ENCODE assay signal across 2 cellular contexts in the genomic region with DNA sequence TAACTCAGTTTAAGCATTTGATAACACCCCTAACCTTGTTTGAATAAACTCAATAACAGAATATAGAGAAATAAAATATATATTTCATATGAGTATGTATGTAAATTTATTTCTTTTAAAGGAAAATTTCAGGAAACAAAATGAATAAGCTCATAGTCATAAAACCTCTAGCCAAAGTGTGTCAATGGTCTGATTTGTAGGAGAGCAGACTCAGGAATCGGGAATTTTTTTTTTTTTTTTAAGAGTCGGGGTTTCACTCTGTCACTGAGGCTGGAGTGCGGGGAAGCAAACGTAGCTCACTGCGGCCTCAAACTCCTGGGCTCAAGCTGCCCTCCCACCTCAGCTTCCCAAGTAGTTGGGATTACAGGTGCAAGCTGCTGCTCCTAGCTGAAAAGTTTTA.
TF ChIP-seq lines count a peak whose summit lies in the region.

No MANE protein-coding gene starts in this region.

TF ChIP-seq in SK-N-SH, 30 proteins besides CTCF, POLR2A, EP300 and RAD21:
- TF ChIP-seq, protein P1, sequence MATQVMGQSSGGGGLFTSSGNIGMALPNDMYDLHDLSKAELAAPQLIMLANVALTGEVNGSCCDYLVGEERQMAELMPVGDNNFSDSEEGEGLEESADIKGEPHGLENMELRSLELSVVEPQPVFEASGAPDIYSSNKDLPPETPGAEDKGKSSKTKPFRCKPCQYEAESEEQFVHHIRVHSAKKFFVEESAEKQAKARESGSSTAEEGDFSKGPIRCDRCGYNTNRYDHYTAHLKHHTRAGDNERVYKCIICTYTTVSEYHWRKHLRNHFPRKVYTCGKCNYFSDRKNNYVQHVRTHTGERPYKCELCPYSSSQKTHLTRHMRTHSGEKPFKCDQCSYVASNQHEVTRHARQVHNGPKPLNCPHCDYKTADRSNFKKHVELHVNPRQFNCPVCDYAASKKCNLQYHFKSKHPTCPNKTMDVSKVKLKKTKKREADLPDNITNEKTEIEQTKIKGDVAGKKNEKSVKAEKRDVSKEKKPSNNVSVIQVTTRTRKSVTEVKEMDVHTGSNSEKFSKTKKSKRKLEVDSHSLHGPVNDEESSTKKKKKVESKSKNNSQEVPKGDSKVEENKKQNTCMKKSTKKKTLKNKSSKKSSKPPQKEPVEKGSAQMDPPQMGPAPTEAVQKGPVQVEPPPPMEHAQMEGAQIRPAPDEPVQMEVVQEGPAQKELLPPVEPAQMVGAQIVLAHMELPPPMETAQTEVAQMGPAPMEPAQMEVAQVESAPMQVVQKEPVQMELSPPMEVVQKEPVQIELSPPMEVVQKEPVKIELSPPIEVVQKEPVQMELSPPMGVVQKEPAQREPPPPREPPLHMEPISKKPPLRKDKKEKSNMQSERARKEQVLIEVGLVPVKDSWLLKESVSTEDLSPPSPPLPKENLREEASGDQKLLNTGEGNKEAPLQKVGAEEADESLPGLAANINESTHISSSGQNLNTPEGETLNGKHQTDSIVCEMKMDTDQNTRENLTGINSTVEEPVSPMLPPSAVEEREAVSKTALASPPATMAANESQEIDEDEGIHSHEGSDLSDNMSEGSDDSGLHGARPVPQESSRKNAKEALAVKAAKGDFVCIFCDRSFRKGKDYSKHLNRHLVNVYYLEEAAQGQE (IDR thresholded peaks at IDR 0.05; ENCODE audit: low read depth, low read length): no peak
- TF ChIP-seq MEF2A (IDR thresholded peaks at IDR 0.05; ENCODE audit: borderline replicate concordance, low read depth) (no peak), FOSL2 (IDR thresholded peaks at IDR 0.05; ENCODE audit: borderline replicate concordance, low read depth) (no peak)

TF ChIP-seq in SK-N-SH treated with all-trans-retinoic acid at 6 μM for 48 hours, 23 proteins besides CTCF, POLR2A, EP300 and RAD21 (continued from another document):
- TF ChIP-seq, protein P2, sequence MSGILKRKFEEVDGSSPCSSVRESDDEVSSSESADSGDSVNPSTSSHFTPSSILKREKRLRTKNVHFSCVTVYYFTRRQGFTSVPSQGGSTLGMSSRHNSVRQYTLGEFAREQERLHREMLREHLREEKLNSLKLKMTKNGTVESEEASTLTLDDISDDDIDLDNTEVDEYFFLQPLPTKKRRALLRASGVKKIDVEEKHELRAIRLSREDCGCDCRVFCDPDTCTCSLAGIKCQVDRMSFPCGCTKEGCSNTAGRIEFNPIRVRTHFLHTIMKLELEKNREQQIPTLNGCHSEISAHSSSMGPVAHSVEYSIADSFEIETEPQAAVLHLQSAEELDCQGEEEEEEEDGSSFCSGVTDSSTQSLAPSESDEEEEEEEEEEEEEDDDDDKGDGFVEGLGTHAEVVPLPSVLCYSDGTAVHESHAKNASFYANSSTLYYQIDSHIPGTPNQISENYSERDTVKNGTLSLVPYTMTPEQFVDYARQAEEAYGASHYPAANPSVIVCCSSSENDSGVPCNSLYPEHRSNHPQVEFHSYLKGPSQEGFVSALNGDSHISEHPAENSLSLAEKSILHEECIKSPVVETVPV (CRISPR knock-in tag; IDR thresholded peaks at IDR 0.05): no peak
- TF ChIP-seq RARB (CRISPR knock-in tag; IDR thresholded peaks at IDR 0.05): no peak
